In genomic region chr15:78950343-78950742, GRCh38 we compare ENCODE assay signal across 1 cellular context.
TF ChIP-seq lines count a peak whose summit lies in the region.

No MANE protein-coding gene starts in this region.

TF ChIP-seq in HepG2, 621 proteins besides CTCF, POLR2A, EP300 and RAD21 (continued from another document and continues in another):
- TF ChIP-seq MAX (IDR thresholded peaks at IDR 0.05) (peak; percentile 29; the same call in 1 of the 2 replicates), ZNF18 (CRISPR knock-in tag; IDR thresholded peaks at IDR 0.05; ENCODE audit: insufficient replicate concordance) (no peak), HOXA3 (CRISPR knock-in tag; IDR thresholded peaks at IDR 0.05) (peak; percentile 9; the same call in 1 of the 2 replicates), NCOR1 (IDR thresholded peaks at IDR 0.05; ENCODE audit: borderline replicate concordance, low read length) (peak; percentile 72; the same call in 1 of the 2 replicates), ZNF318 (CRISPR knock-in tag; IDR thresholded peaks at IDR 0.05) (no peak), SP5 (CRISPR knock-in tag; IDR thresholded peaks at IDR 0.05; ENCODE audit: borderline replicate concordance, low read depth) (no peak), MIXL1 (CRISPR knock-in tag; IDR thresholded peaks at IDR 0.05) (0 out of 2 replicates have a peak, but pooled peaks have one; percentile 38), NPAS2 (CRISPR knock-in tag; IDR thresholded peaks at IDR 0.05; ENCODE audit: borderline replicate concordance) (no peak), ZNF761 (CRISPR knock-in tag; conservative IDR thresholded peaks at IDR 0.05) (no peak), NFYC (CRISPR knock-in tag; IDR thresholded peaks at IDR 0.05) (no peak), ZNF784 (CRISPR knock-in tag; IDR thresholded peaks at IDR 0.05; ENCODE audit: borderline replicate concordance) (no peak), ZC3H13 (CRISPR knock-in tag; IDR thresholded peaks at IDR 0.05) (no peak), PHF21A (CRISPR knock-in tag; IDR thresholded peaks at IDR 0.05) (no peak), HNF1B (CRISPR knock-in tag; IDR thresholded peaks at IDR 0.05) (0 out of 2 replicates have a peak, but pooled peaks have one; percentile 47), ZNF770 (CRISPR knock-in tag; IDR thresholded peaks at IDR 0.05) (peak; percentile 54; the same call in 1 of the 2 replicates), ATM (IDR thresholded peaks at IDR 0.05; ENCODE audit: borderline replicate concordance) (no peak), ZNF331 (CRISPR knock-in tag; IDR thresholded peaks at IDR 0.05) (0 out of 2 replicates have a peak, but pooled peaks have one; percentile 14), FOXA3 (CRISPR knock-in tag; IDR thresholded peaks at IDR 0.05) (peak; percentile 39; the same call in 1 of the 2 replicates)
- TF ChIP-seq, protein P1, sequence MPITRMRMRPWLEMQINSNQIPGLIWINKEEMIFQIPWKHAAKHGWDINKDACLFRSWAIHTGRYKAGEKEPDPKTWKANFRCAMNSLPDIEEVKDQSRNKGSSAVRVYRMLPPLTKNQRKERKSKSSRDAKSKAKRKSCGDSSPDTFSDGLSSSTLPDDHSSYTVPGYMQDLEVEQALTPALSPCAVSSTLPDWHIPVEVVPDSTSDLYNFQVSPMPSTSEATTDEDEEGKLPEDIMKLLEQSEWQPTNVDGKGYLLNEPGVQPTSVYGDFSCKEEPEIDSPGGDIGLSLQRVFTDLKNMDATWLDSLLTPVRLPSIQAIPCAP (CRISPR knock-in tag; IDR thresholded peaks at IDR 0.05; ENCODE audit: low read depth) = no peak
- TF ChIP-seq, protein P2, sequence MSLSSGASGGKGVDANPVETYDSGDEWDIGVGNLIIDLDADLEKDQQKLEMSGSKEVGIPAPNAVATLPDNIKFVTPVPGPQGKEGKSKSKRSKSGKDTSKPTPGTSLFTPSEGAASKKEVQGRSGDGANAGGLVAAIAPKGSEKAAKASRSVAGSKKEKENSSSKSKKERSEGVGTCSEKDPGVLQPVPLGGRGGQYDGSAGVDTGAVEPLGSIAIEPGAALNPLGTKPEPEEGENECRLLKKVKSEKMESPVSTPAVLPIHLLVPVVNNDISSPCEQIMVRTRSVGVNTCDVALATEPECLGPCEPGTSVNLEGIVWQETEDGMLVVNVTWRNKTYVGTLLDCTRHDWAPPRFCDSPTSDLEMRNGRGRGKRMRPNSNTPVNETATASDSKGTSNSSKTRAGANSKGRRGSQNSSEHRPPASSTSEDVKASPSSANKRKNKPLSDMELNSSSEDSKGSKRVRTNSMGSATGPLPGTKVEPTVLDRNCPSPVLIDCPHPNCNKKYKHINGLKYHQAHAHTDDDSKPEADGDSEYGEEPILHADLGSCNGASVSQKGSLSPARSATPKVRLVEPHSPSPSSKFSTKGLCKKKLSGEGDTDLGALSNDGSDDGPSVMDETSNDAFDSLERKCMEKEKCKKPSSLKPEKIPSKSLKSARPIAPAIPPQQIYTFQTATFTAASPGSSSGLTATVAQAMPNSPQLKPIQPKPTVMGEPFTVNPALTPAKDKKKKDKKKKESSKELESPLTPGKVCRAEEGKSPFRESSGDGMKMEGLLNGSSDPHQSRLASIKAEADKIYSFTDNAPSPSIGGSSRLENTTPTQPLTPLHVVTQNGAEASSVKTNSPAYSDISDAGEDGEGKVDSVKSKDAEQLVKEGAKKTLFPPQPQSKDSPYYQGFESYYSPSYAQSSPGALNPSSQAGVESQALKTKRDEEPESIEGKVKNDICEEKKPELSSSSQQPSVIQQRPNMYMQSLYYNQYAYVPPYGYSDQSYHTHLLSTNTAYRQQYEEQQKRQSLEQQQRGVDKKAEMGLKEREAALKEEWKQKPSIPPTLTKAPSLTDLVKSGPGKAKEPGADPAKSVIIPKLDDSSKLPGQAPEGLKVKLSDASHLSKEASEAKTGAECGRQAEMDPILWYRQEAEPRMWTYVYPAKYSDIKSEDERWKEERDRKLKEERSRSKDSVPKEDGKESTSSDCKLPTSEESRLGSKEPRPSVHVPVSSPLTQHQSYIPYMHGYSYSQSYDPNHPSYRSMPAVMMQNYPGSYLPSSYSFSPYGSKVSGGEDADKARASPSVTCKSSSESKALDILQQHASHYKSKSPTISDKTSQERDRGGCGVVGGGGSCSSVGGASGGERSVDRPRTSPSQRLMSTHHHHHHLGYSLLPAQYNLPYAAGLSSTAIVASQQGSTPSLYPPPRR (CRISPR knock-in tag; IDR thresholded peaks at IDR 0.05; ENCODE audit: borderline replicate concordance) = no peak
- TF ChIP-seq, protein P3, sequence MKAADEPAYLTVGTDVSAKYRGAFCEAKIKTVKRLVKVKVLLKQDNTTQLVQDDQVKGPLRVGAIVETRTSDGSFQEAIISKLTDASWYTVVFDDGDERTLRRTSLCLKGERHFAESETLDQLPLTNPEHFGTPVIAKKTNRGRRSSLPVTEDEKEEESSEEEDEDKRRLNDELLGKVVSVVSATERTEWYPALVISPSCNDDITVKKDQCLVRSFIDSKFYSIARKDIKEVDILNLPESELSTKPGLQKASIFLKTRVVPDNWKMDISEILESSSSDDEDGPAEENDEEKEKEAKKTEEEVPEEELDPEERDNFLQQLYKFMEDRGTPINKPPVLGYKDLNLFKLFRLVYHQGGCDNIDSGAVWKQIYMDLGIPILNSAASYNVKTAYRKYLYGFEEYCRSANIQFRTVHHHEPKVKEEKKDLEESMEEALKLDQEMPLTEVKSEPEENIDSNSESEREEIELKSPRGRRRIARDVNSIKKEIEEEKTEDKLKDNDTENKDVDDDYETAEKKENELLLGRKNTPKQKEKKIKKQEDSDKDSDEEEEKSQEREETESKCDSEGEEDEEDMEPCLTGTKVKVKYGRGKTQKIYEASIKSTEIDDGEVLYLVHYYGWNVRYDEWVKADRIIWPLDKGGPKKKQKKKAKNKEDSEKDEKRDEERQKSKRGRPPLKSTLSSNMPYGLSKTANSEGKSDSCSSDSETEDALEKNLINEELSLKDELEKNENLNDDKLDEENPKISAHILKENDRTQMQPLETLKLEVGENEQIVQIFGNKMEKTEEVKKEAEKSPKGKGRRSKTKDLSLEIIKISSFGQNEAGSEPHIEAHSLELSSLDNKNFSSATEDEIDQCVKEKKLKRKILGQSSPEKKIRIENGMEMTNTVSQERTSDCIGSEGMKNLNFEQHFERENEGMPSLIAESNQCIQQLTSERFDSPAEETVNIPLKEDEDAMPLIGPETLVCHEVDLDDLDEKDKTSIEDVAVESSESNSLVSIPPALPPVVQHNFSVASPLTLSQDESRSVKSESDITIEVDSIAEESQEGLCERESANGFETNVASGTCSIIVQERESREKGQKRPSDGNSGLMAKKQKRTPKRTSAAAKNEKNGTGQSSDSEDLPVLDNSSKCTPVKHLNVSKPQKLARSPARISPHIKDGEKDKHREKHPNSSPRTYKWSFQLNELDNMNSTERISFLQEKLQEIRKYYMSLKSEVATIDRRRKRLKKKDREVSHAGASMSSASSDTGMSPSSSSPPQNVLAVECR (CRISPR knock-in tag; IDR thresholded peaks at IDR 0.05; ENCODE audit: borderline replicate concordance) = no peak; the same call in 1 of the 2 replicates
- TF ChIP-seq, protein P4, sequence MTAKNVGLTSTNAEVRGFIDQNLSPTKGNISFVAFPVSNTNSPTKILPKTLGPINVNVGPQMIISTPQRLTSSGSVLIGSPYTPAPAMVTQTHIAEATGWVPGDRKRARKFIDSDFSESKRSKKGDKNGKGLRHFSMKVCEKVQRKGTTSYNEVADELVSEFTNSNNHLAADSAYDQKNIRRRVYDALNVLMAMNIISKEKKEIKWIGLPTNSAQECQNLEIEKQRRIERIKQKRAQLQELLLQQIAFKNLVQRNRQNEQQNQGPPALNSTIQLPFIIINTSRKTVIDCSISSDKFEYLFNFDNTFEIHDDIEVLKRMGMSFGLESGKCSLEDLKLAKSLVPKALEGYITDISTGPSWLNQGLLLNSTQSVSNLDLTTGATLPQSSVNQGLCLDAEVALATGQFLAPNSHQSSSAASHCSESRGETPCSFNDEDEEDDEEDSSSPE (CRISPR knock-in tag; IDR thresholded peaks at IDR 0.05) = no peak; the same call in 1 of the 2 replicates
